In the genomic region with DNA sequence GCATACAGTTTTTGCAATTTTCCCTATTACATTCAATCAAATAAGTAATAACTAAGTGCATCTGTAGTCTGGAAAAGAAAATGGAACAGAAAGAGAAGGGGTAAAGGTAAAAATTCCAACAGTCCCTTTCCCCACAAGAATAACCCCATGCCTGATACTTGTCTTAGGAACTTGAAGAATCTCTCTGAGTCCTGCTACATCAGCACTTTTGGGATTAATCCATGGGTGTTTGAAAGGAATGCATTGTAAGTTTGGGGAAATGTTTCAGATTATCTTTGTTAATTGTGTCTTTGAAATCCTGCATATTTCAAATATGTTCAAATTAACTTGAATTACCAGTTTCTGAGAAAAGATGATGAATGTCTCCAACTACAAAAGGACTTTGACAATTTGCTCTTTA, we compare ENCODE assay signal across 18 cellular contexts.
DNase-seq lines count a peak whose midpoint lies in the region; ATAC-seq, FAIRE-seq and TF ChIP-seq lines count a peak whose summit lies in the region.
"Had no signal": no experiment of that assay in that cellular context is flagged by ENCODE, and none has a peak within 500 bp of the region (broad histone marks: within the 10 kb centered on the region; RNA-seq: fewer than 3 reads in every experiment).

No MANE protein-coding gene starts in this region.

- H3K27me3 ChIP-seq in HUES48 (ENCODE audit: control insufficient read depth, insufficient read depth, low read length) = no peaks in the 10 kb centered on the region
- no peaks in the 10 kb centered on the region for H3K27me3 ChIP-seq in NT2/D1 (ENCODE audit: insufficient read depth, insufficient read length)
- no peaks in the 10 kb centered on the region for H3K27me3 ChIP-seq in H1 (replicated peaks in 1 of 4; ENCODE audit: control insufficient read depth in 3 of 4, extremely low read depth in 1 of 4, insufficient read depth in 3 of 4, low read length in 3 of 4)
- peaks cover 17% of the 10 kb centered on the region for H3K27me3 ChIP-seq in WERI-Rb-1 (ENCODE audit: insufficient read depth, low read depth, severe bottlenecking)
- H3K27me3 ChIP-seq: BLaER1 treated with 17β-estradiol and CSF1 and Interleukin-3, amounts not matched to agents 10 nM and 100 nM had no signal

- FAIRE-seq in A549 (lab: Jason Lieb, UNC) (peak; percentile 92), H1 (lab: Jason Lieb, UNC) (no peak)
- FAIRE-seq: GM12878 had no signal

- H3K23ac ChIP-seq in H1 (ENCODE audit: insufficient read length) = no peak overlapping the region

- H3K14ac ChIP-seq in H1 (ENCODE audit: insufficient read length) = no peak overlapping the region

- no peak overlapping the region for H3K4ac ChIP-seq in H1 (replicated peaks; ENCODE audit: insufficient read length, low read depth, low read length)

- H2BK20ac ChIP-seq in H1 (ENCODE audit: low read length) = no peak overlapping the region

- no peaks in the 10 kb centered on the region; the same call in 1 of the 2 replicates for H3K23me2 ChIP-seq in H1 (ENCODE audit: low read depth, low read length)

- H3K4me2 ChIP-seq in A549 (no peak overlapping the region), H1 (ENCODE audit: insufficient read depth in 1 of 2, low read depth in 2 of 2, low read length in 2 of 2) (peak overlapping the region in 1 of 2 experiments; percentile 21; a peak in 2 of 4 replicates)
- H3K4me2 ChIP-seq: BLaER1 treated with 17β-estradiol and CSF1 and Interleukin-3, amounts not matched to agents 10 nM and 100 nM; KMS-11 had no signal

- H4K8ac ChIP-seq in H1 (ENCODE audit: extremely low read depth, insufficient read depth, low read length) = no peak overlapping the region

- H3K27ac ChIP-seq in A549 (no peak overlapping the region), HUES48 (ENCODE audit: low read depth, low read length) (peak overlapping the region; percentile 97), H1 (ENCODE audit: low read depth, low read length) (no peak overlapping the region; the same call in 1 of the 2 replicates), WERI-Rb-1 (no peak overlapping the region)
- H3K27ac ChIP-seq: BLaER1 treated with 17β-estradiol and CSF1 and Interleukin-3, amounts not matched to agents 10 nM and 100 nM; GM23248; KMS-11 had no signal

- H3K56ac ChIP-seq in H1 (replicated peaks; ENCODE audit: insufficient read length, low read depth, low read length) = no peak overlapping the region

- H4K5ac ChIP-seq in H1 (ENCODE audit: insufficient read length, low read depth, low read length) = peak overlapping the region; percentile 97

- ATAC-seq in A549 = no peak
- ATAC-seq: CD8-positive, alpha-beta T cell; GM12878 had no signal

- H2AFZ ChIP-seq in H1 (ENCODE audit: low read length) = no peak overlapping the region
- H2AFZ ChIP-seq: GM23248 had no signal

- no peak for TF ChIP-seq EP300 in A549 (IDR thresholded peaks at IDR 0.05)
- TF ChIP-seq EP300 in H1 (IDR thresholded peaks at IDR 0.05; ENCODE audit: borderline replicate concordance in 1 of 2, low read depth in 2 of 2, low read length in 2 of 2) = no peak

- peak overlapping the region; percentile 44; the same call in 1 of the 2 replicates for H2BK5ac ChIP-seq in H1 (ENCODE audit: low read depth, low read length)

- no peak for DNase-seq in A549 (ENCODE audit: low read depth in 1 of 2, low spot score in 1 of 2)
- DNase-seq in NT2/D1 (ENCODE audit: low read depth, low spot score) = peak; percentile 20
- no peak for DNase-seq in H1 (ENCODE audit: low read depth in 1 of 2, low spot score in 2 of 2)
- DNase-seq in NCI-H82 (lab: John Stamatoyannopoulos, UW) = no peak
- DNase-seq in activated CD4-positive, alpha-beta T cell treated with anti-CD3 and anti-CD28 coated beads for 48 hours = no peak
- no peak for DNase-seq in stimulated activated CD8-positive, alpha-beta memory T cell treated with anti-CD3 and anti-CD28 coated beads, Interleukin-4, amount 100 ng/mL, for 48 hours
- DNase-seq in WERI-Rb-1 = no peak
- DNase-seq: 8988T; Calu3; CD8-positive, alpha-beta T cell; DND-41; EL; GM23248; H7 had no signal

- H3K79me1 ChIP-seq in H1 (ENCODE audit: low read depth, low read length) = no peaks in the 10 kb centered on the region

- H2BK15ac ChIP-seq in H1 (ENCODE audit: low read length) = no peak overlapping the region

- no peaks in the 10 kb centered on the region for H3K9me3 ChIP-seq in A549
- H3K9me3 ChIP-seq in HUES48 (ENCODE audit: control insufficient read depth, insufficient read depth, low read length) = peaks cover 21% of the 10 kb centered on the region; the same call in 1 of the 2 replicates
- 0 out of 2 replicates have a peak, but pooled peaks cover 8% of the 10 kb centered on the region for H3K9me3 ChIP-seq in NT2/D1 (ENCODE audit: insufficient read depth, low read length)
- 0 out of 4 replicates have a peak, but pooled peaks cover 0 to 4% of the 10 kb centered on the region in 2 experiments for H3K9me3 ChIP-seq in H1 (ENCODE audit: insufficient read depth in 2 of 2, low read depth in 1 of 2, low read length in 1 of 2)
- H3K9me3 ChIP-seq in WERI-Rb-1 (ENCODE audit: severe bottlenecking) = no peaks in the 10 kb centered on the region

- H2AK5ac ChIP-seq in H1 (ENCODE audit: low read depth, low read length) = no peak overlapping the region

- no peak for TF ChIP-seq POLR2A in A549 (IDR thresholded peaks at IDR 0.05; ENCODE audit: low read length)
- TF ChIP-seq POLR2A in H1 (IDR thresholded peaks at IDR 0.05; ENCODE audit: control extremely low read depth in 1 of 2, low read depth in 2 of 2, low read length in 2 of 2) = no peak

- peak overlapping the region; percentile 30; the same call in 1 of the 2 replicates for H3K9ac ChIP-seq in HUES48 (ENCODE audit: low read depth, low read length)
- H3K9ac ChIP-seq in NT2/D1 (ENCODE audit: insufficient read length, low read depth) = no peak overlapping the region
- H3K9ac ChIP-seq in H1 (replicated peaks in 1 of 4; ENCODE audit: extremely low read depth in 1 of 4, low read depth in 3 of 4, low read length in 3 of 4) = no peak overlapping the region
- H3K9ac ChIP-seq: BLaER1 treated with 17β-estradiol and CSF1 and Interleukin-3, amounts not matched to agents 10 nM and 100 nM; GM23248; KMS-11 had no signal

- CTCF ChIA-PET in A549 (lab: Yijun Ruan, JAX) = no interaction called here
- CTCF ChIA-PET in H1 (lab: Charles Lee; ENCODE audit: partially characterized antibody) = no interaction called here

- no peaks in the 10 kb centered on the region for H4K20me1 ChIP-seq in H1 (replicated peaks in 1 of 2; ENCODE audit: control insufficient read depth in 1 of 2, insufficient read depth in 2 of 2, low read length in 2 of 2)
- H4K20me1 ChIP-seq: BLaER1 treated with 17β-estradiol and CSF1 and Interleukin-3, amounts not matched to agents 10 nM and 100 nM had no signal

- TF ChIP-seq CTCF in A549 (IDR thresholded peaks at IDR 0.05) (no peak), H1 (IDR thresholded peaks at IDR 0.05; ENCODE audit: control extremely low read depth in 1 of 3, insufficient read depth in 1 of 3, low read depth in 1 of 3, low read length in 3 of 3) (no peak), WERI-Rb-1 (IDR thresholded peaks at IDR 0.05; ENCODE audit: low read depth, low read length) (no peak)

- peak overlapping the region; percentile 48; the same call in 1 of the 2 replicates for H3K18ac ChIP-seq in H1 (ENCODE audit: extremely low read depth, low read length)

- TF ChIP-seq RAD21 in A549 (conservative IDR thresholded peaks at IDR 0.05 in 1 of 2, IDR thresholded peaks at IDR 0.05 in 1 of 2) (no peak), H1 (IDR thresholded peaks at IDR 0.05 in 1 of 2, conservative IDR thresholded peaks at IDR 0.05 in 1 of 2; ENCODE audit: low read depth in 2 of 2, low read length in 2 of 2) (no peak)

- no peaks in the 10 kb centered on the region for H3K79me2 ChIP-seq in H1 (ENCODE audit: control insufficient read depth in 1 of 2, insufficient read depth in 2 of 2, low read length in 2 of 2)

- POLR2A ChIA-PET in A549 (lab: Yijun Ruan, JAX) (no interaction called here), H1 (lab: Charles Lee; ENCODE audit: partially characterized antibody) (no interaction called here)

- H4K91ac ChIP-seq in H1 (replicated peaks; ENCODE audit: insufficient read length, low read length) = no peak overlapping the region

- H2BK120ac ChIP-seq in H1 (replicated peaks; ENCODE audit: low read depth, low read length) = no peak overlapping the region

- H3K4me3 ChIP-seq in A549 (no peak overlapping the region), HUES48 (ENCODE audit: low read depth, low read length) (no peak overlapping the region), NT2/D1 (ENCODE audit: insufficient read length, low read depth) (no peak overlapping the region), H1 (ENCODE audit: extremely low read depth in 1 of 4, insufficient read depth in 2 of 4, low read depth in 3 of 4, low read length in 4 of 4) (no peak overlapping the region), WERI-Rb-1 (ENCODE audit: low read depth, low read length) (no peak overlapping the region)
- H3K4me3 ChIP-seq: BLaER1 treated with 17β-estradiol and CSF1 and Interleukin-3, amounts not matched to agents 10 nM and 100 nM; GM12878; GM23248 had no signal

- no peak overlapping the region for H2BK12ac ChIP-seq in H1 (ENCODE audit: low read depth, low read length)

- H3K4me1 ChIP-seq in A549 (no peaks in the 10 kb centered on the region), HUES48 (ENCODE audit: control insufficient read depth, insufficient read depth, low read length) (peaks cover 29% of the 10 kb centered on the region), NT2/D1 (ENCODE audit: insufficient read depth, insufficient read length) (no peaks in the 10 kb centered on the region), H1 (replicated peaks in 1 of 4; ENCODE audit: control insufficient read depth in 3 of 4, insufficient read depth in 4 of 4, low read length in 3 of 4) (peaks cover 0 to 7% (median 2%) of the 10 kb centered on the region in 4 experiments; a peak in 4 of 7 replicates)
- H3K4me1 ChIP-seq: BLaER1 treated with 17β-estradiol and CSF1 and Interleukin-3, amounts not matched to agents 10 nM and 100 nM had no signal

- no peaks in the 10 kb centered on the region for H3K36me3 ChIP-seq in HUES48 (ENCODE audit: control insufficient read depth, insufficient read depth, low read length)
- no peaks in the 10 kb centered on the region for H3K36me3 ChIP-seq in NT2/D1 (ENCODE audit: insufficient read depth, insufficient read length, low read length)
- H3K36me3 ChIP-seq in H1 (ENCODE audit: control insufficient read depth in 2 of 4, insufficient read depth in 4 of 4, low read length in 3 of 4) = no peaks in the 10 kb centered on the region
- no peaks in the 10 kb centered on the region for H3K36me3 ChIP-seq in WERI-Rb-1
- H3K36me3 ChIP-seq: BLaER1 treated with 17β-estradiol and CSF1 and Interleukin-3, amounts not matched to agents 10 nM and 100 nM had no signal

TF ChIP-seq in H1, 55 proteins besides CTCF, POLR2A, EP300 and RAD21 (continues in another document):
- TF ChIP-seq KDM1A (IDR thresholded peaks at IDR 0.05; ENCODE audit: borderline replicate concordance, low read length) (no peak), MAFK (IDR thresholded peaks at IDR 0.05; ENCODE audit: low read depth, low read length) (peak; percentile 86), SAP30 (IDR thresholded peaks at IDR 0.05; ENCODE audit: insufficient read depth, insufficient replicate concordance, low read length) (no peak), SIX5 (IDR thresholded peaks at IDR 0.05; ENCODE audit: low read depth, low read length) (no peak), CREB1 (IDR thresholded peaks at IDR 0.05) (no peak), CBX5 (IDR thresholded peaks at IDR 0.05; ENCODE audit: low read depth, low read length) (no peak)
